ENCODE assay signal across 9 cellular contexts in genomic region chr1:67732750-67733151, GRCh38. TPM values are rescaled to one million over a fixed set of nuclear protein-coding genes. Genes with fewer than 3 reads are reported as not detected.
DNase-seq lines count a peak whose midpoint lies in the region; ATAC-seq and TF ChIP-seq lines count a peak whose summit lies in the region.
"Had no signal": no experiment of that assay in that cellular context is flagged by ENCODE, and none has a peak within 500 bp of the region (broad histone marks: within the 10 kb centered on the region; RNA-seq: fewer than 3 reads in every experiment).

No MANE protein-coding gene starts in this region.

- peaks cover 58% of the 10 kb centered on the region for H3K4me1 Mint-ChIP-seq in osteocyte (ENCODE audit: unreplicated experiment)
- H3K4me1 Mint-ChIP-seq in CD4-positive, alpha-beta memory T cell = peaks cover 11 to 13% (median 13%) of the 10 kb centered on the region in 4 donors

- DNase-seq in SJCRH30 = peak; percentile 94 to 97
- DNase-seq in osteocyte (ENCODE audit: extremely low spot score, unreplicated experiment) = no peak
- DNase-seq in activated CD4-positive, alpha-beta T cell treated with anti-CD3 and anti-CD28 coated beads for 4 hours = no peak
- DNase-seq in COR-L47 (lab: John Stamatoyannopoulos, UW) = no peak
- DNase-seq in activated effector memory CD4-positive, alpha-beta T cell treated with Interleukin-2 at 50 U/mL for 16 hours = no peak
- DNase-seq in CD4-positive, alpha-beta memory T cell = no peak

- intact Hi-C loops in CD4-positive, alpha-beta memory T cell (cut with micrococcal nuclease) = no loop called here

- H3K4me3 ChIP-seq in SJCRH30 = no peak overlapping the region
- no peak overlapping the region for H3K4me3 ChIP-seq in CD4-positive, alpha-beta memory T cell (ENCODE audit: low read length in 2 of 2)

- no peaks in the 10 kb centered on the region for H3K9me3 ChIP-seq in SJCRH30 (replicated peaks)
- no peaks in the 10 kb centered on the region for H3K9me3 ChIP-seq in CD4-positive, alpha-beta memory T cell (ENCODE audit: control insufficient read depth in 1 of 2, low read length in 2 of 2)

- no peaks in the 10 kb centered on the region for H3K9me3 Mint-ChIP-seq in osteocyte (ENCODE audit: unreplicated experiment)
- H3K9me3 Mint-ChIP-seq in CD4-positive, alpha-beta memory T cell = no peaks in the 10 kb centered on the region
- H3K9me3 Mint-ChIP-seq: dendritic cell treated with granulocyte-macrophage colony-stimulating factor and Interleukin-4, amounts not matched to agents 40 ng/mL and 50 ng/mL, for 4 days had no signal

- no peaks in the 10 kb centered on the region for H3K27me3 Mint-ChIP-seq in osteocyte (ENCODE audit: unreplicated experiment)
- H3K27me3 Mint-ChIP-seq in CD4-positive, alpha-beta memory T cell = no peaks in the 10 kb centered on the region
- H3K27me3 Mint-ChIP-seq: dendritic cell treated with granulocyte-macrophage colony-stimulating factor and Interleukin-4, amounts not matched to agents 40 ng/mL and 50 ng/mL, for 4 days had no signal

- H3K27me3 ChIP-seq in SJCRH30 = no peaks in the 10 kb centered on the region
- H3K27me3 ChIP-seq in CD4-positive, alpha-beta memory T cell (ENCODE audit: insufficient read depth, low read length) = no peaks in the 10 kb centered on the region

- ATAC-seq in GM18868 (IDR thresholded peaks at IDR 0.05; ENCODE audit: unreplicated experiment) = peak; percentile 37
- peak; percentile 43 for ATAC-seq in HG02884 (IDR thresholded peaks at IDR 0.05; ENCODE audit: unreplicated experiment)

- H3K27ac ChIP-seq in SJCRH30 = peak overlapping the region; percentile 79
- H3K27ac ChIP-seq in CD4-positive, alpha-beta memory T cell (ENCODE audit: low read depth, low read length) = no peak overlapping the region

- peak overlapping the region; percentile 87 for H3K27ac Mint-ChIP-seq in osteocyte (ENCODE audit: unreplicated experiment)
- no peak overlapping the region for H3K27ac Mint-ChIP-seq in CD4-positive, alpha-beta memory T cell
- H3K27ac Mint-ChIP-seq: dendritic cell treated with granulocyte-macrophage colony-stimulating factor and Interleukin-4, amounts not matched to agents 40 ng/mL and 50 ng/mL, for 4 days had no signal

- POLR2A ChIA-PET in CD4-positive, alpha-beta memory T cell (lab: Charles Lee; ENCODE audit: partially characterized antibody) = interaction anchor here (0.9 to 1.8 kb wide), 2 partner anchors 10 to 47 kb away, joined by 3 to 6 read pairs; no protein-coding TSS in a partner anchor

- H3K4me3 Mint-ChIP-seq in osteocyte (ENCODE audit: unreplicated experiment) = no peak overlapping the region
- H3K4me3 Mint-ChIP-seq in CD4-positive, alpha-beta memory T cell = no peak overlapping the region
- H3K4me3 Mint-ChIP-seq: dendritic cell treated with granulocyte-macrophage colony-stimulating factor and Interleukin-4, amounts not matched to agents 40 ng/mL and 50 ng/mL, for 4 days had no signal

- peaks cover 3% of the 10 kb centered on the region for H3K36me3 Mint-ChIP-seq in osteocyte (ENCODE audit: unreplicated experiment)
- no peaks in the 10 kb centered on the region for H3K36me3 Mint-ChIP-seq in CD4-positive, alpha-beta memory T cell

- no peaks in the 10 kb centered on the region for H3K36me3 ChIP-seq in SJCRH30
- no peaks in the 10 kb centered on the region for H3K36me3 ChIP-seq in CD4-positive, alpha-beta memory T cell (ENCODE audit: insufficient read depth, low read length)

- no peak for TF ChIP-seq CTCF in osteocyte (IDR thresholded peaks at IDR 0.05)

- peaks cover 65% of the 10 kb centered on the region for H3K4me1 ChIP-seq in SJCRH30
- peaks cover 18% of the 10 kb centered on the region for H3K4me1 ChIP-seq in CD4-positive, alpha-beta memory T cell (ENCODE audit: insufficient read depth, low read length)

- CTCF ChIA-PET in CD4-positive, alpha-beta memory T cell (lab: Charles Lee; ENCODE audit: partially characterized antibody) = interaction anchor here (1.5 kb wide), 1 partner anchor 8 kb away, joined by 3 read pairs; no protein-coding TSS in a partner anchor

RNA-seq across cellular contexts. Expression of gene GADD45A, which starts 47.8 kb away (rescaled TPM):
- 103 and 126 TPM in 2 replicates for total RNA-seq in SJCRH30 (2014; rRNA removed; shearing (Covaris generic))
- 43.3 and 45.3 TPM in 2 replicates for total RNA-seq in osteocyte
- total RNA-seq in CD4-positive, alpha-beta memory T cell = 10 to 100 TPM; 25.3 to 26.8 TPM
- 10 to 100 TPM in 1 of 2 donors, 1 to 10 TPM in 1; 6.4 to 21.3 TPM for polyA plus RNA-seq in CD4-positive, alpha-beta memory T cell

Comparison
In these comparisons a context has a peak if more than half of its experiments do, and no peak if none do; other contexts are left out.
1. DNase-seq: peak in SJCRH30 (2 of 2); none in osteocyte (single experiment), activated CD4-positive, alpha-beta T cell treated with anti-CD3 and anti-CD28 coated beads for 4 hours (0 of 2), COR-L47 (single experiment), activated effector memory CD4-positive, alpha-beta T cell treated with Interleukin-2 at 50 U/mL for 16 hours (single experiment) and CD4-positive, alpha-beta memory T cell (0 of 5).